20 cellular contexts compared by ENCODE assay signal in the genomic region with DNA sequence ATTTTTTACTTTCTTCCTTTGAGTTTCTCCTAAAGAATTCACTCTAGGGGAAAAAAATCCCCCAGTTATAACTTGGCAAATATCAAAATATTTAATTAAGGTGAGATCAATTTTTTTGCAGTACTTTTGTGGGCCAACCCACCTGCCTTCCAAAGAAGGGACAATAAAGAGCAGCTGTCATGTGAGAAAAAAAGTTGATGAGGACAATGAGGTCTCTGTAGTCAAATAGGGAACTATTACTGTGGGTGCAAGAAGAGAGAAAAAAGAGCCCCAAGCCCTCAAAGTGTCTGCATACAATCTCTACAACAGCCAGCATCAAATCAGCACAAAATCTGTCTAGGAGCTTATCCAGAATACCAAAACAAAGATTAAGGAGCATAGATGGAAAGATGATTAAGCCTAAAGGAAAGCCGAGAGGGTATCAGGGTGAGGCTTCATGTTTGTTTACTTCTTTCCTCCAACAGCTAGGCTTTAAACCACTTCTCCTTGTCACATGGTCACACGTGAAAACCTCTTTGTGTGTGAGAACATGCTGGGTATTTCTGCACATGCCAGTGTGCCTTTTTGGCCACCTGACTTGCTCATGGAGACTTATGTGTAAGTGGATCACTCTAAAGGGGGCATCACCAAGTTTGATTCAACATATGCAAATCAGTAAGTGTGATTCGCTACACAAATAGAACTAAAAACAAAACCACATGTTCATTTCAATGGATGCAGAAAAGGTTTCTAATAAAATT.
"Had no signal": no experiment of that assay in that cellular context is flagged by ENCODE, and none has a peak within 500 bp of the region (broad histone marks: within the 10 kb centered on the region; RNA-seq: fewer than 3 reads in every experiment).

No MANE protein-coding gene starts in this region.

- H3K4me3 Mint-ChIP-seq: activated CD4-positive, alpha-beta memory T cell treated with anti-CD3 and anti-CD28 coated beads, Interleukin-2, amount 10 ng/mL, durations not matched to agents 7 days and 5 days; activated naive CD4-positive, alpha-beta T cell treated with anti-CD3 and anti-CD28 coated beads, Interleukin-2, amount 10 ng/mL, durations not matched to agents 7 days and 5 days; activated T-cell treated with anti-CD3 and anti-CD28 coated beads, Interleukin-2, amount 50 U/mL, for 24 hours; nephron; stimulated activated naive CD8-positive, alpha-beta T cell treated with anti-CD3 and anti-CD28 coated beads, Interleukin-15, Interleukin-2, amounts not matched to agents 100 ng/mL and 50 ng/mL, for 24 hours had no signal

- FAIRE-seq: urothelium cell line had no signal

- H3K36me3 Mint-ChIP-seq: activated naive CD4-positive, alpha-beta T cell treated with anti-CD3 and anti-CD28 coated beads, Interleukin-2, amount 10 ng/mL, durations not matched to agents 7 days and 5 days had no signal

- H3K4me1 ChIP-seq: gastroesophageal sphincter, tibial nerve had no signal

- H3K4me1 Mint-ChIP-seq: activated CD4-positive, alpha-beta memory T cell treated with anti-CD3 and anti-CD28 coated beads, Interleukin-2, amount 10 ng/mL, durations not matched to agents 7 days and 5 days; activated naive CD4-positive, alpha-beta T cell treated with anti-CD3 and anti-CD28 coated beads, Interleukin-2, amount 10 ng/mL, durations not matched to agents 7 days and 5 days; nephron had no signal

- H3K4me3 ChIP-seq: coronary artery, gastroesophageal sphincter, heart left ventricle, tibial nerve had no signal

- DNase-seq: activated CD4-positive, alpha-beta memory T cell treated with anti-CD3 and anti-CD28 coated beads, Interleukin-2, amount 10 ng/mL, durations not matched to agents 7 days and 5 days; activated CD4-positive, alpha-beta T cell treated with anti-CD3 and anti-CD28 coated beads for 4 hours; activated naive CD4-positive, alpha-beta T cell treated with anti-CD3 and anti-CD28 coated beads, Interleukin-2, amount 10 ng/mL, durations not matched to agents 7 days and 5 days; activated T-cell treated with anti-CD3 and anti-CD28 coated beads, Interleukin-2, amount 50 U/mL, for 24 hours; aorta; brain microvascular endothelial cell; heart left ventricle; kidney glomerular epithelial cell; left ventricle myocardium superior; nucleus accumbens; stimulated activated CD4-positive, alpha-beta T cell treated with anti-CD3 and anti-CD28 coated beads, Interleukin-1b, Interleukin-23, amount 100 ng/mL, for 48 hours; T-helper 2 cell; WERI-Rb-1 had no signal

- H3K27ac Mint-ChIP-seq: activated CD4-positive, alpha-beta memory T cell treated with anti-CD3 and anti-CD28 coated beads, Interleukin-2, amount 10 ng/mL, durations not matched to agents 7 days and 5 days; activated naive CD4-positive, alpha-beta T cell treated with anti-CD3 and anti-CD28 coated beads, Interleukin-2, amount 10 ng/mL, durations not matched to agents 7 days and 5 days; activated T-cell treated with anti-CD3 and anti-CD28 coated beads, Interleukin-2, amount 50 U/mL, for 24 hours; nephron; stimulated activated naive CD8-positive, alpha-beta T cell treated with anti-CD3 and anti-CD28 coated beads, Interleukin-15, Interleukin-2, amounts not matched to agents 100 ng/mL and 50 ng/mL, for 24 hours had no signal

- ATAC-seq: esophagus mucosa, gastroesophageal sphincter, heart left ventricle, left ventricle myocardium superior had no signal

- H3K27ac ChIP-seq: brain microvascular endothelial cell, coronary artery, gastroesophageal sphincter, tibial nerve, WERI-Rb-1 had no signal

- H3K36me3 ChIP-seq: brain microvascular endothelial cell, gastroesophageal sphincter, heart left ventricle, tibial nerve, WERI-Rb-1 had no signal

- H3K27me3 Mint-ChIP-seq: activated CD4-positive, alpha-beta memory T cell treated with anti-CD3 and anti-CD28 coated beads, Interleukin-2, amount 10 ng/mL, durations not matched to agents 7 days and 5 days; activated naive CD4-positive, alpha-beta T cell treated with anti-CD3 and anti-CD28 coated beads, Interleukin-2, amount 10 ng/mL, durations not matched to agents 7 days and 5 days; activated T-cell treated with anti-CD3 and anti-CD28 coated beads, Interleukin-2, amount 50 U/mL, for 24 hours; stimulated activated naive CD8-positive, alpha-beta T cell treated with anti-CD3 and anti-CD28 coated beads, Interleukin-15, Interleukin-2, amounts not matched to agents 100 ng/mL and 50 ng/mL, for 24 hours had no signal

- H3K27me3 ChIP-seq: brain microvascular endothelial cell, gastroesophageal sphincter, heart left ventricle, tibial nerve had no signal
